16 cellular contexts compared by ENCODE assay signal in genomic region chr19:2221918-2222317, GRCh38. TPM values are rescaled to one million over a fixed set of nuclear protein-coding genes. Genes with fewer than 3 reads are reported as not detected.
DNase-seq lines count a peak whose midpoint lies in the region; ATAC-seq, FAIRE-seq and TF ChIP-seq lines count a peak whose summit lies in the region.
"Had no signal": no experiment of that assay in that cellular context is flagged by ENCODE, and none has a peak within 500 bp of the region (broad histone marks: within the 10 kb centered on the region; RNA-seq: fewer than 3 reads in every experiment).

No MANE protein-coding gene starts in this region.

- no peaks in the 10 kb centered on the region for H3K4me1 Mint-ChIP-seq in astrocyte (ENCODE audit: low read depth, unreplicated experiment)

- FAIRE-seq in astrocyte (lab: Jason Lieb, UNC): no peak
- FAIRE-seq: endometrium had no signal

- H3K36me3 Mint-ChIP-seq in astrocyte (ENCODE audit: low read depth, unreplicated experiment): peaks cover 11% of the 10 kb centered on the region

- peaks cover 22% of the 10 kb centered on the region for H4K20me1 ChIP-seq in astrocyte (ENCODE audit: insufficient read depth, low read length)

- H3K27ac Mint-ChIP-seq in astrocyte (ENCODE audit: unreplicated experiment): no peak overlapping the region
- H3K27ac Mint-ChIP-seq: T-helper 17 cell had no signal

- no peak for DNase-seq in astrocyte (ENCODE audit: low read depth)
- DNase-seq in kidney epithelial cell (ENCODE audit: low read depth): no peak
- DNase-seq in COLO829 (ENCODE audit: low spot score): no peak
- no peak for DNase-seq in globus pallidus (ENCODE audit: low spot score)
- DNase-seq: activated CD4-positive, alpha-beta T cell treated with anti-CD3 and anti-CD28 coated beads for 48 hours; DMS79 treated with DMSO at 0.1 percent for 48 hours; NCI-H2227 treated with DMSO at 0.1 percent for 48 hours; T-helper 17 cell had no signal

- peak; percentile 10 for TF ChIP-seq POLR2A in GM19099 (IDR thresholded peaks at IDR 0.05; ENCODE audit: extremely low read depth, insufficient read length, low read depth)

- TF ChIP-seq CTCF in 22Rv1 (IDR thresholded peaks at IDR 0.05): 0 out of 2 replicates have a peak, but pooled peaks have one; percentile 10
- no peak for TF ChIP-seq CTCF in astrocyte (IDR thresholded peaks at IDR 0.05; ENCODE audit: insufficient read depth, low read depth, low read length)
- TF ChIP-seq CTCF in kidney epithelial cell (IDR thresholded peaks at IDR 0.05; ENCODE audit: insufficient read depth, low read length, poor library complexity, severe bottlenecking): peak; percentile 16

- no peak for ATAC-seq in GM21717 (IDR thresholded peaks at IDR 0.05; ENCODE audit: unreplicated experiment)
- no peak for ATAC-seq in GM21515 (IDR thresholded peaks at IDR 0.05; ENCODE audit: unreplicated experiment)
- ATAC-seq: T-helper 17 cell had no signal

- H3K27me3 Mint-ChIP-seq in astrocyte (ENCODE audit: low read depth, unreplicated experiment): no peaks in the 10 kb centered on the region
- H3K27me3 Mint-ChIP-seq: T-helper 17 cell had no signal

- no peaks in the 10 kb centered on the region for H3K27me3 ChIP-seq in astrocyte (ENCODE audit: insufficient read depth, low read length)
- no peaks in the 10 kb centered on the region for H3K27me3 ChIP-seq in kidney epithelial cell (ENCODE audit: control insufficient read depth, insufficient read depth, low read length)

- peak overlapping the region; percentile 23 for H3K9ac ChIP-seq in astrocyte (ENCODE audit: low read length)

- H2AFZ ChIP-seq in astrocyte (ENCODE audit: low read depth, low read length): no peak overlapping the region

- peaks cover 6% of the 10 kb centered on the region for H3K36me3 ChIP-seq in astrocyte (ENCODE audit: insufficient read depth, low read length)
- H3K36me3 ChIP-seq in kidney epithelial cell (ENCODE audit: control insufficient read depth, insufficient read depth, low read length): no peaks in the 10 kb centered on the region

- H3K4me1 ChIP-seq in astrocyte (ENCODE audit: insufficient read depth, low read length): peaks cover 8% of the 10 kb centered on the region
- H3K4me1 ChIP-seq: HAP-1 had no signal

- peaks cover 3% of the 10 kb centered on the region for H3K79me2 ChIP-seq in astrocyte (ENCODE audit: insufficient read depth, low read length)

- H3K4me3 ChIP-seq in astrocyte (ENCODE audit: insufficient read depth, low read depth, low read length) (no peak overlapping the region), kidney epithelial cell (ENCODE audit: low read depth, low read length) (no peak overlapping the region)
- H3K4me3 ChIP-seq: HAP-1, lung had no signal

- H3K4me3 Mint-ChIP-seq in astrocyte (ENCODE audit: unreplicated experiment): no peak overlapping the region
- H3K4me3 Mint-ChIP-seq: T-helper 17 cell had no signal

- H3K27ac ChIP-seq in 22Rv1 (no peak overlapping the region), astrocyte (ENCODE audit: low read depth, low read length) (no peak overlapping the region)

- no peaks in the 10 kb centered on the region for H3K9me3 Mint-ChIP-seq in astrocyte (ENCODE audit: unreplicated experiment)

- no peaks in the 10 kb centered on the region for H3K9me3 ChIP-seq in astrocyte (ENCODE audit: insufficient read depth, low read depth, low read length)
- H3K9me3 ChIP-seq: HAP-1 had no signal

- H3K4me2 ChIP-seq in astrocyte (ENCODE audit: low read length): no peak overlapping the region

RNA-seq across cellular contexts. Expression of gene PLEKHJ1, which starts 14.2 kb away (rescaled TPM):
- 69.9 and 78.3 TPM in 2 replicates for total RNA-seq in astrocyte
- 104 TPM in 2 replicates for total RNA-seq in kidney epithelial cell

RNA-seq across cellular contexts. Expression of gene SF3A2, which starts 14.7 kb away (rescaled TPM):
- total RNA-seq in astrocyte (76.6 and 83.2 TPM in 2 replicates), kidney epithelial cell (72.4 and 75.4 TPM in 2 replicates)

RNA-seq across cellular contexts. Expression of gene AMH, which starts 27.2 kb away (rescaled TPM):
- total RNA-seq in astrocyte (3.5 and 4.6 TPM in 2 replicates), kidney epithelial cell (0.89 TPM in 1 of 2 replicates, not detected in the other)

RNA-seq across cellular contexts. Expression of gene JSRP1, which starts 34.3 kb away (rescaled TPM):
- total RNA-seq in astrocyte (0.36 and 1.3 TPM in 2 replicates), kidney epithelial cell (2.2 and 2.5 TPM in 2 replicates)
- total RNA-seq: HT1080 had no signal

RNA-seq across cellular contexts. Expression of gene DOT1L, which starts 58.2 kb away (rescaled TPM):
- total RNA-seq in astrocyte (21.7 and 25.6 TPM in 2 replicates), kidney epithelial cell (12.0 and 15.7 TPM in 2 replicates)
